Comparison of ENCODE assay signal across 24 cellular contexts in genomic region chr3:115638991-115639390, GRCh38. TPM values are rescaled to one million over a fixed set of nuclear protein-coding genes. Genes with fewer than 3 reads are reported as not detected.
"Had no signal": no experiment of that assay in that cellular context is flagged by ENCODE, and none has a peak within 500 bp of the region (broad histone marks: within the 10 kb centered on the region; RNA-seq: fewer than 3 reads in every experiment).

No MANE protein-coding gene starts in this region.

- H3K4me1 Mint-ChIP-seq: naive thymus-derived CD8-positive, alpha-beta T cell; neural progenitor cell; stimulated activated naive CD8-positive, alpha-beta T cell treated with anti-CD3 and anti-CD28 coated beads, Interleukin-15, amount 100 ng/mL, for 72 hours had no signal

- ATAC-seq: activated T-cell treated with anti-CD3 and anti-CD28 coated beads, Interleukin-2, amount 50 U/mL, for 72 hours; gastroesophageal sphincter; left ventricle myocardium superior; naive thymus-derived CD8-positive, alpha-beta T cell; right lobe of liver; stimulated activated effector memory CD8-positive, alpha-beta T cell treated with anti-CD3 and anti-CD28 coated beads, Interleukin-12 subunit alpha, Interleukin-12 subunit beta, amount 100 ng/mL, for 72 hours; stimulated activated naive CD8-positive, alpha-beta T cell treated with anti-CD3 and anti-CD28 coated beads, Interleukin-15, amount 100 ng/mL, for 72 hours had no signal

- H3K9me3 Mint-ChIP-seq: activated naive CD4-positive, alpha-beta T cell treated with anti-CD3 and anti-CD28 coated beads for 36 hours; mesothelial cell of epicardium; neural progenitor cell had no signal

- H3K36me3 Mint-ChIP-seq: mesothelial cell of epicardium; naive thymus-derived CD8-positive, alpha-beta T cell; stimulated activated effector memory CD8-positive, alpha-beta T cell treated with anti-CD3 and anti-CD28 coated beads, Interleukin-12 subunit alpha, Interleukin-12 subunit beta, amount 100 ng/mL, for 72 hours had no signal

- H3K36me3 ChIP-seq: gastroesophageal sphincter, neural progenitor cell, right lobe of liver, tibial artery had no signal

- H3K27me3 ChIP-seq: gastroesophageal sphincter, neural progenitor cell, right lobe of liver, tibial artery had no signal

- H3K4me1 ChIP-seq: gastroesophageal sphincter, neural progenitor cell, right lobe of liver, tibial artery had no signal

- H3K27ac Mint-ChIP-seq: activated CD4-positive, alpha-beta memory T cell treated with anti-CD3 and anti-CD28 coated beads, Interleukin-2, amount 10 ng/mL, durations not matched to agents 7 days and 5 days; activated CD4-positive, alpha-beta T cell treated with anti-CD3 and anti-CD28 coated beads, Interleukin-2, amount 10 ng/mL, durations not matched to agents 24 days and 14 days; activated naive CD4-positive, alpha-beta T cell treated with anti-CD3 and anti-CD28 coated beads for 36 hours; activated T-cell treated with anti-CD3 and anti-CD28 coated beads, Interleukin-2, amount 50 U/mL, for 72 hours; mesothelial cell of epicardium; neural progenitor cell; stimulated activated effector memory CD8-positive, alpha-beta T cell treated with anti-CD3 and anti-CD28 coated beads, Interleukin-12 subunit alpha, Interleukin-12 subunit beta, amount 100 ng/mL, for 72 hours; stimulated activated naive CD8-positive, alpha-beta T cell treated with anti-CD3 and anti-CD28 coated beads, Interleukin-15, amount 100 ng/mL, for 72 hours had no signal

- DNase-seq: activated CD4-positive, alpha-beta memory T cell treated with anti-CD3 and anti-CD28 coated beads, Interleukin-2, amount 10 ng/mL, durations not matched to agents 7 days and 5 days; activated CD4-positive, alpha-beta T cell treated with anti-CD3 and anti-CD28 coated beads, Interleukin-2, amount 10 ng/mL, durations not matched to agents 24 days and 14 days; activated effector memory CD4-positive, alpha-beta T cell treated with Interleukin-2 at 50 U/mL for 16 hours; activated naive CD4-positive, alpha-beta T cell treated with anti-CD3 and anti-CD28 coated beads for 36 hours; activated T-cell treated with anti-CD3 and anti-CD28 coated beads, Interleukin-2, amount 50 U/mL, for 72 hours; amygdala; cortex of kidney; head of caudate nucleus; hypothalamus; left ventricle myocardium superior; mammary epithelial cell; naive thymus-derived CD8-positive, alpha-beta T cell; posterior cingulate gyrus; right lobe of liver; small intestine; stimulated activated CD4-positive, alpha-beta T cell treated with anti-CD3 and anti-CD28 coated beads, Interleukin-2, amount 100 ng/mL, for 24 hours; stimulated activated naive CD8-positive, alpha-beta T cell treated with anti-CD3 and anti-CD28 coated beads, Interleukin-15, amount 100 ng/mL, for 72 hours; tibial artery had no signal

- H3K4me3 ChIP-seq: gastroesophageal sphincter, neural progenitor cell, right lobe of liver, tibial artery had no signal

- H3K27ac ChIP-seq: epithelial cell of prostate, gastroesophageal sphincter, neural progenitor cell, right lobe of liver, tibial artery had no signal

- H3K9me3 ChIP-seq: gastroesophageal sphincter, right lobe of liver, tibial artery had no signal

- H3K9ac ChIP-seq: neural progenitor cell had no signal

- H3K4me3 Mint-ChIP-seq: activated CD4-positive, alpha-beta memory T cell treated with anti-CD3 and anti-CD28 coated beads, Interleukin-2, amount 10 ng/mL, durations not matched to agents 7 days and 5 days; activated CD4-positive, alpha-beta T cell treated with anti-CD3 and anti-CD28 coated beads, Interleukin-2, amount 10 ng/mL, durations not matched to agents 24 days and 14 days; activated naive CD4-positive, alpha-beta T cell treated with anti-CD3 and anti-CD28 coated beads for 36 hours; activated T-cell treated with anti-CD3 and anti-CD28 coated beads, Interleukin-2, amount 50 U/mL, for 72 hours; mesothelial cell of epicardium; naive thymus-derived CD8-positive, alpha-beta T cell; neural progenitor cell; stimulated activated effector memory CD8-positive, alpha-beta T cell treated with anti-CD3 and anti-CD28 coated beads, Interleukin-12 subunit alpha, Interleukin-12 subunit beta, amount 100 ng/mL, for 72 hours; stimulated activated naive CD8-positive, alpha-beta T cell treated with anti-CD3 and anti-CD28 coated beads, Interleukin-15, amount 100 ng/mL, for 72 hours had no signal

RNA-seq across cellular contexts. Expression of gene GAP43, which starts 15.7 kb away (rescaled TPM):
- total RNA-seq: activated CD4-positive, alpha-beta memory T cell treated with anti-CD3 and anti-CD28 coated beads, Interleukin-2, amount 10 ng/mL, durations not matched to agents 7 days and 5 days; activated CD4-positive, alpha-beta T cell treated with anti-CD3 and anti-CD28 coated beads, Interleukin-2, amount 10 ng/mL, durations not matched to agents 24 days and 14 days; activated T-cell treated with anti-CD3 and anti-CD28 coated beads, Interleukin-2, amount 50 U/mL, for 72 hours; bronchial epithelial cell; mammary epithelial cell; naive thymus-derived CD8-positive, alpha-beta T cell; right lobe of liver had no signal
- polyA plus RNA-seq: mammary epithelial cell; naive thymus-derived CD8-positive, alpha-beta T cell had no signal
